16 cellular contexts compared by ENCODE assay signal in the genomic region with DNA sequence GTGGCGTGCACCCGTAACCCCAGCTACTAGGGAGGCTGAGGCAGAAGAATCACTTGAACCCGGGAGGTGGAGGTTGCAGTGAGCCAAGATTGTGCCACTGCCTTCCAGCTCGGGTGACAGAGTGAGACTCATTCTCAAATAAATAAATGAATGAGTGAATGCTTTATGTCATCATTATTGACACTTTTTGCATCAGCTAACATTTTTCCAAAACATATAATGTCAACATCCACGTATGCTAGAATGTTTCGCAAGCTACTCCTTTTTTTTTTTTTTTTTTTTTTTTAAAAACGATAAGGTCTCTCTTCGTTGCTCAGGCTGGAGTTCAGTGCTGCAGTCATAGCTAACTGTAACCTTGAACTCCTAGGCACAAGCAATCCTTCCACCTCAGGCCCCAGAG.
DNase-seq lines count a peak whose midpoint lies in the region; ATAC-seq and TF ChIP-seq lines count a peak whose summit lies in the region.
"Had no signal": no experiment of that assay in that cellular context is flagged by ENCODE, and none has a peak within 500 bp of the region (broad histone marks: within the 10 kb centered on the region; RNA-seq: fewer than 3 reads in every experiment).

No MANE protein-coding gene starts in this region.

- no peak overlapping the region for H3K4ac ChIP-seq in IMR-90 (ENCODE audit: low read depth, low read length)

- dilution Hi-C loops in IMR-90 (cut with HindIII; ENCODE audit: low sequenced_read_pairs, unreplicated experiment), result no loop called here

- H3K4me1 ChIP-seq in IMR-90 (ENCODE audit: control insufficient read depth, insufficient read depth, low read length) (no peaks in the 10 kb centered on the region), PC-9 (replicated peaks; ENCODE audit: insufficient read depth) (no peaks in the 10 kb centered on the region), GM23248 (ENCODE audit: insufficient read depth) (no peaks in the 10 kb centered on the region)

- H3K4me2 ChIP-seq in IMR-90 (ENCODE audit: low read depth, low read length) (no peak overlapping the region), PC-9 (no peak overlapping the region), GM23248 (ENCODE audit: unreplicated experiment) (no peak overlapping the region)
- H3K4me2 ChIP-seq: A549 had no signal

- H3K56ac ChIP-seq in IMR-90 (ENCODE audit: extremely low read depth, insufficient read depth, low read length), result no peak overlapping the region

- in situ Hi-C loops in IMR-90 (cut with MboI; ENCODE audit: low sequenced_read_pairs) (no loop called here), GM23248 (cut with MboI) (no loop called here)

- no peak overlapping the region for H3K27ac ChIP-seq in IMR-90 (ENCODE audit: insufficient read depth, low read length)
- H3K27ac ChIP-seq in PC-9, result peak overlapping the region; percentile 45; the same call in 1 of the 2 replicates
- H3K27ac ChIP-seq in GM23248, result no peak overlapping the region

- 0 out of 4 replicates have a peak overlapping the region, but pooled peaks of 1 of the 2 experiments have one; percentile 9 for H4K8ac ChIP-seq in IMR-90 (ENCODE audit: low read depth in 2 of 2, low read length in 2 of 2)

- no peak overlapping the region for H2BK120ac ChIP-seq in IMR-90 (ENCODE audit: low read depth, low read length)

- no peak overlapping the region for H3K14ac ChIP-seq in IMR-90 (replicated peaks; ENCODE audit: low read depth, low read length)

- no peak overlapping the region for H2AK5ac ChIP-seq in IMR-90 (ENCODE audit: low read depth, low read length)

- no peak overlapping the region for H2BK20ac ChIP-seq in IMR-90 (ENCODE audit: low read depth, low read length)

- no peak overlapping the region for H4K5ac ChIP-seq in IMR-90 (ENCODE audit: low read depth, low read length)

- H3K79me2 ChIP-seq in PC-9 (ENCODE audit: low read depth) (no peaks in the 10 kb centered on the region), GM23248 (ENCODE audit: insufficient read depth) (peaks cover 12% of the 10 kb centered on the region)

- no peak for TF ChIP-seq POLR2A in IMR-90 (IDR thresholded peaks at IDR 0.05; ENCODE audit: low read depth, low read length)

- peaks cover 4% of the 10 kb centered on the region in 2 experiments for H3K79me1 ChIP-seq in IMR-90 (ENCODE audit: low read depth in 1 of 2, low read length in 2 of 2)

- no peaks in the 10 kb centered on the region for H3F3A ChIP-seq in PC-9 (ENCODE audit: insufficient read depth, low read depth)
- H3F3A ChIP-seq in GM23248 (ENCODE audit: insufficient read depth), result no peaks in the 10 kb centered on the region

- no peak overlapping the region for H3K18ac ChIP-seq in IMR-90 (ENCODE audit: low read depth, low read length)

- BruUV-seq in IMR-90 (replicated peaks; lab: Mats Ljungman, UMichigan), result no TSS peak
- BruUV-seq in PC-9 (replicated peaks; lab: Mats Ljungman, UMichigan), result no TSS peak

- peaks cover 27% of the 10 kb centered on the region for H3K36me3 ChIP-seq in IMR-90 (ENCODE audit: control insufficient read depth, insufficient read depth, low read length)
- peaks cover 29% of the 10 kb centered on the region for H3K36me3 ChIP-seq in PC-9 (ENCODE audit: low read depth)
- H3K36me3 ChIP-seq in GM23248 (ENCODE audit: low read depth), result peaks cover 68% of the 10 kb centered on the region

- no peak overlapping the region for H2AK9ac ChIP-seq in IMR-90 (replicated peaks; ENCODE audit: low read depth, low read length, poor library complexity)

- CTCF ChIA-PET in IMR-90 (lab: Yijun Ruan, JAX), result interaction anchor here (0.6 kb wide), 1 partner anchor 12 kb away, joined by 7 read pairs; no protein-coding TSS in a partner anchor
- CTCF ChIA-PET in PC-9 (lab: Charles Lee), result no interaction called here

- H2BK5ac ChIP-seq in IMR-90 (ENCODE audit: low read depth, low read length, poor library complexity, severe bottlenecking), result no peak overlapping the region

- no peak for ATAC-seq in IMR-90 (ENCODE audit: low read depth)
- no peak for ATAC-seq in HG03108 (IDR thresholded peaks at IDR 0.05; ENCODE audit: unreplicated experiment)
- no peak for ATAC-seq in HG03378 (IDR thresholded peaks at IDR 0.05; ENCODE audit: unreplicated experiment)
- ATAC-seq: A549 had no signal

- no peak overlapping the region for H4K91ac ChIP-seq in IMR-90 (ENCODE audit: insufficient read depth, low read depth, low read length)

- H3K9me3 ChIP-seq in IMR-90 (ENCODE audit: control insufficient read depth, insufficient read depth, low read length) (no peaks in the 10 kb centered on the region), PC-9 (ENCODE audit: insufficient read depth, low read depth) (no peaks in the 10 kb centered on the region), GM23248 (ENCODE audit: low read depth) (no peaks in the 10 kb centered on the region)
- H3K9me3 ChIP-seq: A549 had no signal

- no peaks in the 10 kb centered on the region for H3K9me2 ChIP-seq in PC-9 (ENCODE audit: insufficient read depth)
- H3K9me2 ChIP-seq in GM23248 (ENCODE audit: insufficient read depth), result no peaks in the 10 kb centered on the region

- H2BK15ac ChIP-seq in IMR-90 (ENCODE audit: low read depth, low read length), result no peak overlapping the region

- TF ChIP-seq CTCF in IMR-90 (conservative IDR thresholded peaks at IDR 0.05; ENCODE audit: low read depth, low read length), result no peak
- no peak for TF ChIP-seq CTCF in PC-9 (conservative IDR thresholded peaks at IDR 0.05)
- no peak for TF ChIP-seq CTCF in choroid plexus epithelial cell (conservative IDR thresholded peaks at IDR 0.05; ENCODE audit: low read depth, low read length)

- H3K4me3 ChIP-seq in IMR-90 (ENCODE audit: insufficient read depth, low read depth, low read length) (no peak overlapping the region), PC-9 (no peak overlapping the region), choroid plexus epithelial cell (ENCODE audit: low read depth, low read length) (no peak overlapping the region), GM23248 (no peak overlapping the region)
- H3K4me3 ChIP-seq: A549 had no signal

- POLR2A ChIA-PET in IMR-90 (lab: Charles Lee; ENCODE audit: unreplicated experiment) (no interaction called here), PC-9 (lab: Charles Lee; ENCODE audit: unreplicated experiment) (no interaction called here)

- H3K27me3 ChIP-seq in IMR-90 (ENCODE audit: control insufficient read depth, insufficient read depth, low read length), result no peaks in the 10 kb centered on the region
- no peaks in the 10 kb centered on the region for H3K27me3 ChIP-seq in PC-9 (ENCODE audit: insufficient read depth, low read depth)
- no peaks in the 10 kb centered on the region for H3K27me3 ChIP-seq in GM23248 (replicated peaks; ENCODE audit: insufficient read depth)

- DNase-seq in IMR-90, result no peak
- no peak for DNase-seq in PC-9
- peak; percentile 29 for DNase-seq in choroid plexus epithelial cell (ENCODE audit: low read depth)
- DNase-seq in iris pigment epithelial cell (ENCODE audit: low read depth), result peak; percentile 23
- DNase-seq in NCI-H2227 (lab: John Stamatoyannopoulos, UW; ENCODE audit: unreplicated experiment), result no peak
- DNase-seq in GM23248, result no peak
- DNase-seq: MV-4-11, NCI-H1105 treated with DMSO at 0.1 percent for 48 hours, NCI-H2029 treated with DMSO at 0.1 percent for 48 hours, NCI-H2171, NCI-H526, OCI-M1, Right ventricle myocardium superior had no signal

- intact Hi-C loops in IMR-90 (cut with micrococcal nuclease) (no loop called here), PC-9 (cut with micrococcal nuclease; ENCODE audit: unreplicated experiment) (no loop called here)

- H3K23ac ChIP-seq in IMR-90 (ENCODE audit: low read depth, low read length), result no peak overlapping the region

- H3K9ac ChIP-seq in IMR-90 (ENCODE audit: low read depth, low read length), result no peak overlapping the region
- no peak overlapping the region for H3K9ac ChIP-seq in GM23248

- no peaks in the 10 kb centered on the region for H3K9me1 ChIP-seq in IMR-90 (ENCODE audit: insufficient read depth, low read length)

- TF ChIP-seq RAD21 in IMR-90 (IDR thresholded peaks at IDR 0.05; ENCODE audit: low read length), result no peak

- no peak overlapping the region for H2AFZ ChIP-seq in IMR-90 (replicated peaks; ENCODE audit: low read length, poor library complexity)
- H2AFZ ChIP-seq in PC-9, result no peak overlapping the region
- H2AFZ ChIP-seq in GM23248, result no peak overlapping the region

- H4K20me1 ChIP-seq in IMR-90 (ENCODE audit: insufficient read depth, low read length) (no peaks in the 10 kb centered on the region), PC-9 (ENCODE audit: insufficient read depth) (no peaks in the 10 kb centered on the region), GM23248 (ENCODE audit: insufficient read depth) (no peaks in the 10 kb centered on the region)

- WGBS in IMR-90 (ENCODE audit: extremely low coverage in 2 of 2, insufficient read length in 1 of 2), 2 experiments, result no CpG with 5 or more reads among the region's 8 CpGs
- 90 to 92% methylated on average over 8 of the region's 8 CpGs for WGBS in GM23248 (ENCODE audit: low coverage in 1 of 2, low lambda C conversion rate in 2 of 2, missing lambda C conversion rate in 2 of 2), 2 experiments

TF ChIP-seq in IMR-90, 13 proteins besides CTCF, POLR2A, EP300 and RAD21:
- TF ChIP-seq CHD1 (IDR thresholded peaks at IDR 0.05; ENCODE audit: low read depth, low read length), result no peak
- TF ChIP-seq CEBPB (IDR thresholded peaks at IDR 0.05; ENCODE audit: low read depth, low read length), result 0 out of 2 replicates have a peak, but pooled peaks have one; percentile 18

Comparison
In these comparisons a context has a peak if more than half of its experiments do, and no peak if none do; other contexts are left out.
1. DNase-seq: peak in choroid plexus epithelial cell (single experiment) and iris pigment epithelial cell (single experiment); none in IMR-90 (single experiment), PC-9 (0 of 2), NCI-H2227 (single experiment) and GM23248 (single experiment).